In the genomic region with DNA sequence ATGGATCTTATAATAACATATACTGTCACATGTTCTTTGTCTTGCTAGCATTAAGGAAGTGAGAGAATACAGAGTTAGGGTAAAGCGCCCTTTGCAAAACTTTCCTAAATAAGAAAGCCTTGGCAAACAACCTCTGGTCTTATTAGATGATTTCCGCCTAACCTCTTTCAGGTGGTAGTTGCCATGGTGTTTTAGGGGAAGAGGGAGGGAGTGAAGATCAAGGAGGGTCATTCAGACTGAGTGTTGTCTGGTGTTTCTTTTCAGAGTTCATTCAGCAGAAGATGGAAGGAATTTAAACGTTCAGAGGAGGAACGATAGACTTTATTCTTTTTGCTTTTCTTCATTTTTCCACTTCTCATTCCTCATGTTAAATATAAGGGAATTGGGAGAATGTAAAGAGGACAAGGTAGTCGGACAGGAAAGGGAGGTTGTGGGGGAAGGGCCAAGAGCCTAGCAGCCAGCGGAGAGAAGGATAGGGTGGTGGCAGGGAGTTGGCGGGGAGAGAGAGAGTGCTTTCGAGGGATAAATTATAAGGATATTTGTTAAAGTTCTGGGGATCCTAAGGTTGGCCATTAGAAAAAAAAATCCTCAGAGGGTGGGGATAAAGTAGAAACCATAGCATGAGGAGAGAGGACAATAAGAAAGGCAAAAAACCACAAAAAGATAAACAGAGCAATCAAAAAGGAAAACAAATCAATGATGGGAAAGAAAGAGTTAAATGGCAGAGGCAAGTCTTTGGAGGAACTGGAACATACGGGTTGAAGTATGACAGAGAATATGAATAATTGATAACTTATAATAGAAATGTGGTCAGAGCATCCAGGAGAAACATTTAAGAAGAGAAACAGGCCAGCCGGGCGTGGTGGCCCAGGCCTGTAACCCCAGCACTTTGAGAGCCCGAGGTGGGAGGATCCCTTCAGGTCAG, we compare ENCODE assay signal across 20 cellular contexts. TPM values are rescaled to one million over a fixed set of nuclear protein-coding genes. Genes with fewer than 3 reads are reported as not detected.
DNase-seq lines count a peak whose midpoint lies in the region; ATAC-seq, FAIRE-seq and TF ChIP-seq lines count a peak whose summit lies in the region.
"Had no signal": no experiment of that assay in that cellular context is flagged by ENCODE, and none has a peak within 500 bp of the region (broad histone marks: within the 10 kb centered on the region; RNA-seq: fewer than 3 reads in every experiment).

No MANE protein-coding gene starts in this region.

- no peak overlapping the region for H3K27ac ChIP-seq in K562 (ENCODE audit: extremely low read depth, low read depth, low read length)
- H3K27ac ChIP-seq: transverse colon had no signal

- TF ChIP-seq RAD21 in K562 (CRISPR knock-in tag; conservative IDR thresholded peaks at IDR 0.05 in 1 of 2, IDR thresholded peaks at IDR 0.05 in 1 of 2), result no peak

- H3K27ac Mint-ChIP-seq in nephron progenitor cell, result peak overlapping the region; percentile 82
- H3K27ac Mint-ChIP-seq: activated CD4-positive, alpha-beta T cell treated with anti-CD3 and anti-CD28 coated beads for 36 hours; activated naive CD4-positive, alpha-beta T cell treated with anti-CD3 and anti-CD28 coated beads, Interleukin-2, amount 50 U/mL, for 24 hours; stimulated activated effector memory CD8-positive, alpha-beta T cell treated with anti-CD3 and anti-CD28 coated beads, Interleukin-12 subunit alpha, Interleukin-12 subunit beta, amount 100 ng/mL, for 72 hours; T-helper 17 cell had no signal

- H3K27me3 ChIP-seq in K562 (ENCODE audit: control insufficient read depth in 2 of 2, insufficient read depth in 2 of 2, low read length in 2 of 2), result no peaks in the 10 kb centered on the region

- no peak for FAIRE-seq in K562 (lab: Jason Lieb, UNC)
- FAIRE-seq: D721Med, H54 had no signal

- CTCF ChIA-PET in K562 (lab: Yijun Ruan, JAX; ENCODE audit: low intra/inter-chr PET ratio), result no interaction called here

- H3K4me3 ChIP-seq in K562, result no peak overlapping the region
- H3K4me3 ChIP-seq: transverse colon had no signal

- no peak overlapping the region for H3K9ac ChIP-seq in K562 (ENCODE audit: insufficient read depth in 1 of 2, low read depth in 2 of 2, low read length in 2 of 2)

- ATAC-seq in K562, result peak; percentile 64; the same call in 2 of the 3 replicates
- ATAC-seq: activated CD4-positive, alpha-beta T cell treated with anti-CD3 and anti-CD28 coated beads for 36 hours; stimulated activated effector memory CD8-positive, alpha-beta T cell treated with anti-CD3 and anti-CD28 coated beads, Interleukin-12 subunit alpha, Interleukin-12 subunit beta, amount 100 ng/mL, for 72 hours; T-helper 17 cell had no signal

- peaks cover 37% of the 10 kb centered on the region for H3K4me1 Mint-ChIP-seq in nephron progenitor cell
- H3K4me1 Mint-ChIP-seq: activated CD4-positive, alpha-beta T cell treated with anti-CD3 and anti-CD28 coated beads for 36 hours; activated naive CD4-positive, alpha-beta T cell treated with anti-CD3 and anti-CD28 coated beads, Interleukin-2, amount 50 U/mL, for 24 hours; stimulated activated effector memory CD8-positive, alpha-beta T cell treated with anti-CD3 and anti-CD28 coated beads, Interleukin-12 subunit alpha, Interleukin-12 subunit beta, amount 100 ng/mL, for 72 hours; T-helper 17 cell had no signal

- no peaks in the 10 kb centered on the region for H4K20me1 ChIP-seq in K562 (replicated peaks; ENCODE audit: control insufficient read depth, insufficient read depth, low read length)

- TF ChIP-seq CTCF in K562 (IDR thresholded peaks at IDR 0.05 in 2 of 3, conservative IDR thresholded peaks at IDR 0.05 in 1 of 3; ENCODE audit: insufficient read depth in 2 of 3, low read depth in 1 of 3, low read length in 3 of 3) (no peak), nephron progenitor cell (IDR thresholded peaks at IDR 0.05) (no peak)

- H3K9me3 Mint-ChIP-seq in nephron progenitor cell, result no peaks in the 10 kb centered on the region
- H3K9me3 Mint-ChIP-seq: activated naive CD4-positive, alpha-beta T cell treated with anti-CD3 and anti-CD28 coated beads, Interleukin-2, amount 50 U/mL, for 24 hours; stimulated activated effector memory CD8-positive, alpha-beta T cell treated with anti-CD3 and anti-CD28 coated beads, Interleukin-12 subunit alpha, Interleukin-12 subunit beta, amount 100 ng/mL, for 72 hours had no signal

- TF ChIP-seq EP300 in K562 (IDR thresholded peaks at IDR 0.05; ENCODE audit: low read length), result no peak

- H3K79me2 ChIP-seq in K562 (ENCODE audit: control insufficient read depth, insufficient read depth, low read length), result no peaks in the 10 kb centered on the region

- H3K27me3 Mint-ChIP-seq in nephron progenitor cell (ENCODE audit: low read depth, poor library complexity), result no peaks in the 10 kb centered on the region

- no peaks in the 10 kb centered on the region for H3K36me3 ChIP-seq in K562 (ENCODE audit: control insufficient read depth, insufficient read depth, low read length)
- H3K36me3 ChIP-seq: transverse colon had no signal

- no peaks in the 10 kb centered on the region for H3K9me1 ChIP-seq in K562 (ENCODE audit: control insufficient read depth, insufficient read depth, low read length)

- H3K36me3 Mint-ChIP-seq in nephron progenitor cell (ENCODE audit: low read depth), result no peaks in the 10 kb centered on the region
- H3K36me3 Mint-ChIP-seq: stimulated activated effector memory CD8-positive, alpha-beta T cell treated with anti-CD3 and anti-CD28 coated beads, Interleukin-12 subunit alpha, Interleukin-12 subunit beta, amount 100 ng/mL, for 72 hours had no signal

- peaks cover 0 to 3% of the 10 kb centered on the region in 2 experiments; a peak in 3 of 5 replicates for H3K4me1 ChIP-seq in K562 (replicated peaks in 1 of 2; ENCODE audit: control insufficient read depth in 2 of 2, insufficient read depth in 2 of 2, low read length in 2 of 2)
- H3K4me1 ChIP-seq: transverse colon had no signal

- POLR2A ChIA-PET in K562 (lab: Yijun Ruan, JAX), result interaction anchor here (0.8 kb wide), 1 partner anchor 33 kb away, joined by 3 read pairs; a partner anchor contains a TSS

- H3K4me3 Mint-ChIP-seq in nephron progenitor cell, result peak overlapping the region; percentile 72
- H3K4me3 Mint-ChIP-seq: activated CD4-positive, alpha-beta T cell treated with anti-CD3 and anti-CD28 coated beads for 36 hours; activated naive CD4-positive, alpha-beta T cell treated with anti-CD3 and anti-CD28 coated beads, Interleukin-2, amount 50 U/mL, for 24 hours; stimulated activated effector memory CD8-positive, alpha-beta T cell treated with anti-CD3 and anti-CD28 coated beads, Interleukin-12 subunit alpha, Interleukin-12 subunit beta, amount 100 ng/mL, for 72 hours; T-helper 17 cell had no signal

- in situ Hi-C loops in K562 (cut with MboI), result no loop called here

- DNase-seq in DMS79 treated with DMSO at 0.1 percent for 48 hours (lab: John Stamatoyannopoulos, UW), result peak; percentile 82
- peak; percentile 23 for DNase-seq in NCI-H1694 (lab: John Stamatoyannopoulos, UW)
- no peak for DNase-seq in K562 (ENCODE audit: extremely low read depth in 1 of 4, low spot score in 3 of 4)
- no peak for DNase-seq in nephron progenitor cell
- no peak for DNase-seq in activated naive CD4-positive, alpha-beta T cell treated with anti-CD3 and anti-CD28 coated beads, Interleukin-2, amount 50 U/mL, for 16 hours
- no peak for DNase-seq in NCI-H2029 treated with DMSO at 0.1 percent for 48 hours (lab: John Stamatoyannopoulos, UW)
- DNase-seq in SKM-1 treated with dmso at 0.1 percent for 144 hours (lab: John Stamatoyannopoulos, UW; ENCODE audit: unreplicated experiment), result no peak
- no peak for DNase-seq in germinal center (ENCODE audit: low spot score)
- DNase-seq: activated CD4-positive, alpha-beta T cell treated with anti-CD3 and anti-CD28 coated beads for 36 hours; effector CD4-positive, alpha-beta T cell; mesenchymal stem cell; MV-4-11; NCI-H526 treated with DMSO at 0.1 percent for 48 hours; T-helper 17 cell; transverse colon had no signal

- H2AFZ ChIP-seq in K562 (ENCODE audit: low read depth, low read length), result peak overlapping the region; percentile 91

- no peaks in the 10 kb centered on the region for H3K9me3 ChIP-seq in K562 (replicated peaks; ENCODE audit: control insufficient read depth, insufficient read depth, low read depth, low read length)
- H3K9me3 ChIP-seq: transverse colon had no signal

- no TSS peak for BruUV-seq in K562 (replicated peaks; lab: Mats Ljungman, UMichigan)

- intact Hi-C loops in K562 (cut with micrococcal nuclease), result no loop called here

- 36% methylated on average over 11 of the region's 12 CpGs for WGBS in K562 (ENCODE audit: insufficient coverage, low coverage, missing lambda C conversion rate)

- no peak for TF ChIP-seq POLR2A in K562 (conservative IDR thresholded peaks at IDR 0.05)

- H3K4me2 ChIP-seq in K562 (ENCODE audit: insufficient read depth, low read length), result no peak overlapping the region

RNA-seq across cellular contexts. Expression of a gene that starts 17.5 kb away (rescaled TPM):
- total RNA-seq in K562 (2011; cell fraction: chromatin; rRNA removed; ENCODE audit: low replicate concordance), result 8.5 and 20.3 TPM in 2 replicates
- 11.3 and 18.3 TPM in 2 replicates for total RNA-seq in K562 (2011; cell fraction: nucleolus; rRNA removed)
- 14.9 and 17.3 TPM in 2 replicates for total RNA-seq in K562 (2011; cell fraction: nucleoplasm; rRNA removed)
- total RNA-seq in K562 (2014; rRNA removed), result 10.0 and 12.1 TPM in 2 replicates
- 11.3 and 12.9 TPM in 2 replicates for total RNA-seq in K562 (2014; rRNA removed; fragmentation: Illumina TruSeq; extraction: Trizol)
- 14.2 and 15.8 TPM in 2 replicates for total RNA-seq in K562 (2015; rRNA removed; fragmentation: Illumina TruSeq; extraction: Trizol)
- 25.9 and 27.6 TPM in 2 replicates for total RNA-seq in K562 (2021)
- polyA plus RNA-seq in K562 (2011; rRNA removed), result 10.0 and 17.5 TPM in 2 replicates
- 15.8 and 23.8 TPM in 2 replicates for polyA plus RNA-seq in K562 (2011; cell fraction: cytosol; rRNA removed)
- polyA plus RNA-seq in K562 (2011; cell fraction: nucleus; rRNA removed), result 14.0 and 21.8 TPM in 2 replicates
- polyA plus RNA-seq in K562 (2012), result 18.9 and 27.8 TPM in 2 replicates
- polyA plus RNA-seq in K562 (2014; fragmentation: Illumina TruSeq; extraction: Trizol), result 30.4 and 35.8 TPM in 2 replicates
- polyA plus RNA-seq in K562 (2014; fragmentation: Nextera tagmentation; extraction: Ambion mirVana), result 1 to 10 TPM; 6.6 to 9.9 TPM
- 12.5 and 13.1 TPM in 2 replicates for polyA plus RNA-seq in K562 (2014; rRNA removed)
- polyA minus RNA-seq in K562 (2011; rRNA and poly(A)+ RNA removed), result 17.5 and 19.8 TPM in 2 replicates
- 17.4 and 26.1 TPM in 2 replicates for polyA minus RNA-seq in K562 (2011; cell fraction: cytosol; rRNA and poly(A)+ RNA removed)
- polyA minus RNA-seq in K562 (2011; cell fraction: nucleus; rRNA and poly(A)+ RNA removed), result 9.0 and 10.7 TPM in 2 replicates

RNA-seq across cellular contexts. Expression of a gene that starts 32.5 kb away (rescaled TPM):
- total RNA-seq in K562 (2011; cell fraction: chromatin; rRNA removed; ENCODE audit: low replicate concordance), result 295 and 322 TPM in 2 replicates
- 198 and 212 TPM in 2 replicates for total RNA-seq in K562 (2011; cell fraction: nucleolus; rRNA removed)
- total RNA-seq in K562 (2011; cell fraction: nucleoplasm; rRNA removed), result 245 and 280 TPM in 2 replicates
- total RNA-seq in K562 (2014; rRNA removed), result 47.8 and 61.1 TPM in 2 replicates
- 57.7 and 65.7 TPM in 2 replicates for total RNA-seq in K562 (2014; rRNA removed; fragmentation: Illumina TruSeq; extraction: Trizol)
- total RNA-seq in K562 (2015; rRNA removed; fragmentation: Illumina TruSeq; extraction: Trizol), result 54.7 and 60.2 TPM in 2 replicates
- total RNA-seq in K562 (2021), result 59.0 and 63.3 TPM in 2 replicates
- polyA plus RNA-seq in K562 (2011; rRNA removed), result 151 and 164 TPM in 2 replicates
- polyA plus RNA-seq in K562 (2011; cell fraction: cytosol; rRNA removed), result 92.2 and 102 TPM in 2 replicates
- polyA plus RNA-seq in K562 (2011; cell fraction: nucleus; rRNA removed), result 670 and 824 TPM in 2 replicates
- polyA plus RNA-seq in K562 (2012), result 55.0 and 67.4 TPM in 2 replicates
- polyA plus RNA-seq in K562 (2014; fragmentation: Illumina TruSeq; extraction: Trizol), result 68.3 and 74.8 TPM in 2 replicates
- 10 to 100 TPM; 42.1 to 66.8 TPM for polyA plus RNA-seq in K562 (2014; fragmentation: Nextera tagmentation; extraction: Ambion mirVana)
- 102 and 115 TPM in 2 replicates for polyA plus RNA-seq in K562 (2014; rRNA removed)
- 77.7 and 80.8 TPM in 2 replicates for polyA minus RNA-seq in K562 (2011; rRNA and poly(A)+ RNA removed)
- 30.7 and 37.8 TPM in 2 replicates for polyA minus RNA-seq in K562 (2011; cell fraction: cytosol; rRNA and poly(A)+ RNA removed)
- polyA minus RNA-seq in K562 (2011; cell fraction: nucleus; rRNA and poly(A)+ RNA removed), result 88.6 and 132 TPM in 2 replicates

RNA-seq across cellular contexts. Expression of a gene that starts 36.2 kb away (rescaled TPM):
- total RNA-seq in K562 (2011; cell fraction: chromatin; rRNA removed; ENCODE audit: low replicate concordance), result not detected in 2 replicates
- total RNA-seq in K562 (2011; cell fraction: nucleolus; rRNA removed), result not detected in 2 replicates
- not detected in 2 replicates for total RNA-seq in K562 (2011; cell fraction: nucleoplasm; rRNA removed)
- not detected in 2 replicates for total RNA-seq in K562 (2014; rRNA removed)
- total RNA-seq in K562 (2014; rRNA removed; fragmentation: Illumina TruSeq; extraction: Trizol), result not detected in 2 replicates
- total RNA-seq in K562 (2015; rRNA removed; fragmentation: Illumina TruSeq; extraction: Trizol), result not detected in 2 replicates
- total RNA-seq in K562 (2021), result not detected in 2 replicates
- polyA plus RNA-seq in K562 (2011; rRNA removed), result not detected in 2 replicates
- not detected in 2 replicates for polyA plus RNA-seq in K562 (2011; cell fraction: cytosol; rRNA removed)
- not detected in 2 replicates for polyA plus RNA-seq in K562 (2011; cell fraction: nucleus; rRNA removed)
- polyA plus RNA-seq in K562 (2012), result not detected in 2 replicates
- not detected in 2 replicates for polyA plus RNA-seq in K562 (2014; fragmentation: Illumina TruSeq; extraction: Trizol)
- not detected for polyA plus RNA-seq in K562 (2014; fragmentation: Nextera tagmentation; extraction: Ambion mirVana)
- polyA plus RNA-seq in K562 (2014; rRNA removed), result not detected in 2 replicates
- polyA minus RNA-seq in K562 (2011; rRNA and poly(A)+ RNA removed), result not detected in 2 replicates
- polyA minus RNA-seq in K562 (2011; cell fraction: cytosol; rRNA and poly(A)+ RNA removed), result not detected in 2 replicates
- not detected in 2 replicates for polyA minus RNA-seq in K562 (2011; cell fraction: nucleus; rRNA and poly(A)+ RNA removed)
- total RNA-seq: activated CD4-positive, alpha-beta T cell treated with anti-CD3 and anti-CD28 coated beads for 36 hours; omental fat pad; T-helper 17 cell; transverse colon had no signal

Comparison
In these comparisons a context has a peak if more than half of its experiments do, and no peak if none do; other contexts are left out.
1. DNase-seq: peak in DMS79 treated with DMSO at 0.1 percent for 48 hours (single experiment) and NCI-H1694 (single experiment); none in K562 (0 of 4), nephron progenitor cell (single experiment), activated naive CD4-positive, alpha-beta T cell treated with anti-CD3 and anti-CD28 coated beads, Interleukin-2, amount 50 U/mL, for 16 hours (single experiment), NCI-H2029 treated with DMSO at 0.1 percent for 48 hours (single experiment), SKM-1 treated with dmso at 0.1 percent for 144 hours (single experiment) and germinal center (single experiment).